15 cellular contexts compared by ENCODE assay signal in genomic region chr11:102974552-102975280, GRCh38. TPM values are rescaled to one million over a fixed set of nuclear protein-coding genes. Genes with fewer than 3 reads are reported as not detected.
DNase-seq lines count a peak whose midpoint lies in the region; ATAC-seq, FAIRE-seq and TF ChIP-seq lines count a peak whose summit lies in the region.
"Had no signal": no experiment of that assay in that cellular context is flagged by ENCODE, and none has a peak within 500 bp of the region (broad histone marks: within the 10 kb centered on the region; RNA-seq: fewer than 3 reads in every experiment).

No MANE protein-coding gene starts in this region.

- DNase-seq in AG08396 (ENCODE audit: low spot score): peak; percentile 28
- peak; percentile 84 for DNase-seq in IMR-90
- peak; percentile 58 for DNase-seq in astrocyte of the hippocampus (ENCODE audit: low read depth, low spot score)
- DNase-seq in iris pigment epithelial cell (ENCODE audit: low read depth): peak; percentile 88
- DNase-seq in D721Med (ENCODE audit: insufficient read length, low spot score): no peak
- DNase-seq in cerebellar cortex (ENCODE audit: low spot score): no peak
- no peak for DNase-seq in osteoblast (ENCODE audit: insufficient read length, low spot score, missing footprints)
- DNase-seq: activated CD8-positive, alpha-beta memory T cell treated with anti-CD3 and anti-CD28 coated beads, Interleukin-2, amount 50 U/mL, for 48 hours; DND-41; kidney; posterior cingulate gyrus; stimulated activated CD4-positive, alpha-beta T cell treated with anti-CD3 and anti-CD28 coated beads, Interleukin-4, amount 100 ng/mL, for 1 hour; upper lobe of right lung had no signal

- FAIRE-seq in D721Med (lab: Jason Lieb, UNC): no peak
- FAIRE-seq: kidney had no signal

- H2AK5ac ChIP-seq in IMR-90 (ENCODE audit: low read depth, low read length): no peak overlapping the region; the same call in 1 of the 2 replicates

- dilution Hi-C loops in IMR-90 (cut with HindIII; ENCODE audit: low sequenced_read_pairs, unreplicated experiment): no loop called here

- in situ Hi-C loops in IMR-90 (cut with MboI; ENCODE audit: low sequenced_read_pairs): no loop called here

- H3K18ac ChIP-seq in IMR-90 (ENCODE audit: low read depth, low read length): peak overlapping the region; percentile 46; the same call in 1 of the 2 replicates

- CTCF ChIA-PET in IMR-90 (lab: Yijun Ruan, JAX): interaction anchor here (0.5 to 2.1 kb wide), 2 partner anchors 60 to 1100 kb away, joined by 4 to 10 read pairs; no protein-coding TSS in a partner anchor

- intact Hi-C loops in IMR-90 (cut with micrococcal nuclease): no loop called here

- H3K4ac ChIP-seq in IMR-90 (ENCODE audit: low read depth, low read length): no peak overlapping the region; the same call in 1 of the 2 replicates

- no peak overlapping the region for H3K23ac ChIP-seq in IMR-90 (ENCODE audit: low read depth, low read length)

- H3K36me3 ChIP-seq in IMR-90 (ENCODE audit: control insufficient read depth, insufficient read depth, low read length): no peaks in the 10 kb centered on the region
- H3K36me3 ChIP-seq in osteoblast (ENCODE audit: insufficient read depth, low read length): no peaks in the 10 kb centered on the region
- H3K36me3 ChIP-seq: upper lobe of right lung had no signal

- H4K20me1 ChIP-seq in IMR-90 (ENCODE audit: insufficient read depth, low read length) (no peaks in the 10 kb centered on the region), osteoblast (ENCODE audit: insufficient read depth, low read length) (no peaks in the 10 kb centered on the region)

- POLR2A ChIA-PET in IMR-90 (lab: Charles Lee; ENCODE audit: unreplicated experiment): no interaction called here

- no peaks in the 10 kb centered on the region for H3K9me3 ChIP-seq in IMR-90 (ENCODE audit: control insufficient read depth, insufficient read depth, low read length)
- no peaks in the 10 kb centered on the region for H3K9me3 ChIP-seq in osteoblast (ENCODE audit: low read depth, low read length)
- H3K9me3 ChIP-seq: upper lobe of right lung had no signal

- no peak overlapping the region for H3K56ac ChIP-seq in IMR-90 (ENCODE audit: extremely low read depth, insufficient read depth, low read length)

- H3K9ac ChIP-seq in IMR-90 (ENCODE audit: low read depth, low read length): no peak overlapping the region

- H3K4me1 ChIP-seq in IMR-90 (ENCODE audit: control insufficient read depth, insufficient read depth, low read length) (peaks cover 4% of the 10 kb centered on the region; the same call in 1 of the 2 replicates), osteoblast (ENCODE audit: insufficient read depth, low read length) (peaks cover 14% of the 10 kb centered on the region)
- H3K4me1 ChIP-seq: upper lobe of right lung had no signal

- TF ChIP-seq CTCF in IMR-90 (conservative IDR thresholded peaks at IDR 0.05; ENCODE audit: low read depth, low read length) (no peak), D721Med (IDR thresholded peaks at IDR 0.05; ENCODE audit: insufficient read depth, missing control alignments) (no peak), osteoblast (IDR thresholded peaks at IDR 0.05; ENCODE audit: extremely low read depth, low read depth, low read length) (no peak)

- BruUV-seq in IMR-90 (replicated peaks; lab: Mats Ljungman, UMichigan): no TSS peak

- no peak overlapping the region for H2BK15ac ChIP-seq in IMR-90 (ENCODE audit: low read depth, low read length)

- no CpG with 5 or more reads among the region's 5 CpGs for WGBS in IMR-90 (ENCODE audit: extremely low coverage in 2 of 2, insufficient read length in 1 of 2), 2 experiments

- H2AFZ ChIP-seq in IMR-90 (replicated peaks; ENCODE audit: low read length, poor library complexity) (no peak overlapping the region), osteoblast (ENCODE audit: low read length) (no peak overlapping the region)

- TF ChIP-seq POLR2A in IMR-90 (IDR thresholded peaks at IDR 0.05; ENCODE audit: low read depth, low read length): no peak

- H3K4me2 ChIP-seq in IMR-90 (ENCODE audit: low read depth, low read length) (peak overlapping the region; percentile 43; the same call in 1 of the 2 replicates), osteoblast (ENCODE audit: insufficient read depth, low read length) (no peak overlapping the region)

- H3K27me3 ChIP-seq in IMR-90 (ENCODE audit: control insufficient read depth, insufficient read depth, low read length) (no peaks in the 10 kb centered on the region), osteoblast (ENCODE audit: insufficient read depth, low read length) (no peaks in the 10 kb centered on the region)
- H3K27me3 ChIP-seq: upper lobe of right lung had no signal

- H3K27ac ChIP-seq in IMR-90 (ENCODE audit: insufficient read depth, low read length): no peak overlapping the region
- no peak overlapping the region for H3K27ac ChIP-seq in osteoblast (ENCODE audit: low read depth, low read length)
- H3K27ac ChIP-seq: upper lobe of right lung had no signal

- H3K4me3 ChIP-seq in IMR-90 (ENCODE audit: insufficient read depth, low read depth, low read length) (no peak overlapping the region), osteoblast (ENCODE audit: insufficient read depth, low read length) (no peak overlapping the region)
- H3K4me3 ChIP-seq: upper lobe of right lung had no signal

- H3K79me1 ChIP-seq in IMR-90 (ENCODE audit: low read depth in 1 of 2, low read length in 2 of 2): no peaks in the 10 kb centered on the region

- no peak overlapping the region for H4K91ac ChIP-seq in IMR-90 (ENCODE audit: insufficient read depth, low read depth, low read length)

- no peak for TF ChIP-seq RAD21 in IMR-90 (IDR thresholded peaks at IDR 0.05; ENCODE audit: low read length)

- no peak overlapping the region for H2BK20ac ChIP-seq in IMR-90 (ENCODE audit: low read depth, low read length)

- no peaks in the 10 kb centered on the region for H3K9me1 ChIP-seq in IMR-90 (ENCODE audit: insufficient read depth, low read length)

- H2BK120ac ChIP-seq in IMR-90 (ENCODE audit: low read depth, low read length): no peak overlapping the region

- H2AK9ac ChIP-seq in IMR-90 (replicated peaks; ENCODE audit: low read depth, low read length, poor library complexity): no peak overlapping the region

- H3K79me2 ChIP-seq in osteoblast (ENCODE audit: insufficient read depth, low read length): no peaks in the 10 kb centered on the region

- H4K5ac ChIP-seq in IMR-90 (ENCODE audit: low read depth, low read length): no peak overlapping the region

- H3K14ac ChIP-seq in IMR-90 (replicated peaks; ENCODE audit: low read depth, low read length): no peak overlapping the region

- peak overlapping the region; percentile 50 for H2BK5ac ChIP-seq in IMR-90 (ENCODE audit: low read depth, low read length, poor library complexity, severe bottlenecking)

- peak; percentile 88 for ATAC-seq in IMR-90 (ENCODE audit: low read depth)
- ATAC-seq in GM19351 (IDR thresholded peaks at IDR 0.05; ENCODE audit: unreplicated experiment): no peak
- ATAC-seq: stimulated activated effector memory CD8-positive, alpha-beta T cell treated with anti-CD3 and anti-CD28 coated beads, Interleukin-12 subunit alpha, Interleukin-12 subunit beta, amount 100 ng/mL, for 72 hours; upper lobe of right lung had no signal

- 0 out of 4 replicates have a peak overlapping the region, but pooled peaks of 1 of the 2 experiments have one; percentile 41 for H4K8ac ChIP-seq in IMR-90 (ENCODE audit: low read depth in 2 of 2, low read length in 2 of 2)

TF ChIP-seq in IMR-90, 13 proteins besides CTCF, POLR2A, EP300 and RAD21:
- TF ChIP-seq BHLHE40 (IDR thresholded peaks at IDR 0.05; ENCODE audit: low read depth, low read length): peak; percentile 50; the same call in 1 of the 2 replicates
- no peak for TF ChIP-seq CHD1 (IDR thresholded peaks at IDR 0.05; ENCODE audit: low read depth, low read length)
- TF ChIP-seq, protein P1, sequence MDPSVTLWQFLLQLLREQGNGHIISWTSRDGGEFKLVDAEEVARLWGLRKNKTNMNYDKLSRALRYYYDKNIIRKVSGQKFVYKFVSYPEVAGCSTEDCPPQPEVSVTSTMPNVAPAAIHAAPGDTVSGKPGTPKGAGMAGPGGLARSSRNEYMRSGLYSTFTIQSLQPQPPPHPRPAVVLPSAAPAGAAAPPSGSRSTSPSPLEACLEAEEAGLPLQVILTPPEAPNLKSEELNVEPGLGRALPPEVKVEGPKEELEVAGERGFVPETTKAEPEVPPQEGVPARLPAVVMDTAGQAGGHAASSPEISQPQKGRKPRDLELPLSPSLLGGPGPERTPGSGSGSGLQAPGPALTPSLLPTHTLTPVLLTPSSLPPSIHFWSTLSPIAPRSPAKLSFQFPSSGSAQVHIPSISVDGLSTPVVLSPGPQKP (IDR thresholded peaks at IDR 0.05; ENCODE audit: borderline replicate concordance, low read depth, low read length): no peak
- no peak for TF ChIP-seq MAFK (IDR thresholded peaks at IDR 0.05; ENCODE audit: low read depth, low read length)
- peak; percentile 93 for TF ChIP-seq FOS (IDR thresholded peaks at IDR 0.05; ENCODE audit: low read depth, low read length)
- TF ChIP-seq MAZ (IDR thresholded peaks at IDR 0.05; ENCODE audit: borderline replicate concordance, low read depth, low read length): no peak
- no peak for TF ChIP-seq NFE2L2 (IDR thresholded peaks at IDR 0.05; ENCODE audit: low read depth, low read length)
- TF ChIP-seq SMC3 (IDR thresholded peaks at IDR 0.05; ENCODE audit: low read depth, low read length): no peak
- TF ChIP-seq CEBPB (IDR thresholded peaks at IDR 0.05; ENCODE audit: low read depth, low read length): no peak
- no peak for TF ChIP-seq RCOR1 (IDR thresholded peaks at IDR 0.05; ENCODE audit: insufficient replicate concordance, low read length)
- TF ChIP-seq, protein P2, sequence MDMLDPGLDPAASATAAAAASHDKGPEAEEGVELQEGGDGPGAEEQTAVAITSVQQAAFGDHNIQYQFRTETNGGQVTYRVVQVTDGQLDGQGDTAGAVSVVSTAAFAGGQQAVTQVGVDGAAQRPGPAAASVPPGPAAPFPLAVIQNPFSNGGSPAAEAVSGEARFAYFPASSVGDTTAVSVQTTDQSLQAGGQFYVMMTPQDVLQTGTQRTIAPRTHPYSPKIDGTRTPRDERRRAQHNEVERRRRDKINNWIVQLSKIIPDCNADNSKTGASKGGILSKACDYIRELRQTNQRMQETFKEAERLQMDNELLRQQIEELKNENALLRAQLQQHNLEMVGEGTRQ (IDR thresholded peaks at IDR 0.05; ENCODE audit: low read depth, low read length): no peak
- TF ChIP-seq MXI1 (IDR thresholded peaks at IDR 0.05; ENCODE audit: borderline replicate concordance, low read depth, low read length): no peak
- TF ChIP-seq RFX5 (IDR thresholded peaks at IDR 0.05; ENCODE audit: low read depth, low read length): no peak

RNA-seq across cellular contexts. Expression of gene MMP13, which starts 19.2 kb away (rescaled TPM):
- not detected in 2 replicates for total RNA-seq in IMR-90 (2012; rRNA removed)
- not detected in 2 replicates for polyA plus RNA-seq in IMR-90 (2012; rRNA removed)
- polyA plus RNA-seq in IMR-90 (2012; cell fraction: cytosol; rRNA removed): not detected in 2 replicates
- not detected in 2 replicates for polyA plus RNA-seq in IMR-90 (2012; cell fraction: nucleus; rRNA removed; ENCODE audit: low replicate concordance)
- total RNA-seq in osteoblast: 1.8 and 2.5 TPM in 2 replicates
- total RNA-seq: kidney, upper lobe of right lung had no signal

Comparison
In these comparisons a context has a peak if more than half of its experiments do, and no peak if none do; other contexts are left out.
1. DNase-seq: peak in AG08396 (single experiment), IMR-90 (single experiment), astrocyte of the hippocampus (single experiment) and iris pigment epithelial cell (single experiment); none in D721Med (single experiment), cerebellar cortex (single experiment) and osteoblast (single experiment).